ENCODE assay signal across 8 cellular contexts in the genomic region with DNA sequence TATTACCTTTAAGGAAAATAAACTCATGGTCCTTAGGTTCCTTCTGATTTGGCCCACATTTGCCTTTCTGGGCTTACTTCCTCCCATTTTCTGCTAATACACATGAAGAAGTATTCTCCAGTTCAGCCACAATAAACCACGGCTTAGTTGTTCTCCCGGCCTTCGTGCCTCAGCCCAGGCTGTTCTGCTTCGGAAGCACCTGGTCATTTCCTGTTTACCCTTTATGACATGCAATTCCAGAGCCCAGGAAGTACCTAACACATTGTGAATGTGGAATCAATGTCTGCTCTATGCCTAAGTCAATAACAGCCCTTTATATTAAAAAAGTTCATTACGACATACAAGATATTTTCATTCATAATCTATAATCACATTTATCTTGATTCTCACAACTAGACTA. TPM values are rescaled to one million over a fixed set of nuclear protein-coding genes. Genes with fewer than 3 reads are reported as not detected.
A peak's percentile ranks its signal among the peaks of the same experiment; 100 is the strongest.
DNase-seq lines count a peak whose midpoint lies in the region; ATAC-seq, FAIRE-seq and TF ChIP-seq lines count a peak whose summit lies in the region.
"Not testable (repeated sequence)": the region's sequence is repeated elsewhere in the genome, so short reads cannot be mapped to it uniquely, and the experiment has no call there.
"Had no signal": no experiment of that assay in that cellular context is flagged by ENCODE, and none has a peak within 500 bp of the region (broad histone marks: within the 10 kb centered on the region; RNA-seq: fewer than 3 reads in every experiment).

No MANE protein-coding gene starts in this region.

- H3K4me2 ChIP-seq in HepG2 (ENCODE audit: low read depth, low read length): not testable (repeated sequence)

- not testable (repeated sequence) for H3K27me3 Mint-ChIP-seq in MCF 10A (ENCODE audit: insufficient read depth, unreplicated experiment)

- not testable (repeated sequence) for TF ChIP-seq RAD21 in HepG2 (CRISPR knock-in tag; IDR thresholded peaks at IDR 0.05)

- 80% methylated on average over 5 of the region's 5 CpGs for WGBS in HepG2 (ENCODE audit: low lambda C conversion rate)

- not testable (repeated sequence) for H3K9me3 ChIP-seq in RWPE2 (ENCODE audit: severe bottlenecking)
- H3K9me3 ChIP-seq in HepG2 (ENCODE audit: low read length): peaks cover 16% of the 10 kb centered on the region

- not testable (repeated sequence) for H3K36me3 Mint-ChIP-seq in MCF 10A (ENCODE audit: insufficient read depth, unreplicated experiment)

- DNase-seq in DMS53 treated with DMSO at 0.1 percent for 48 hours (lab: John Stamatoyannopoulos, UW; ENCODE audit: unreplicated experiment) (peak; percentile 43), LNCaP clone FGC (ENCODE audit: low read depth) (peak; percentile 36), MCF 10A (ENCODE audit: unreplicated experiment) (peak; percentile 25), renal cortical epithelial cell (ENCODE audit: low read depth) (peak; percentile 67)
- DNase-seq in RWPE2 (ENCODE audit: low spot score); epithelial cell of prostate (ENCODE audit: low read depth, low spot score); HepG2 (ENCODE audit: low spot score): not testable (repeated sequence)

- H3K27ac ChIP-seq in RWPE2 (ENCODE audit: poor library complexity, severe bottlenecking) (peak overlapping the region; percentile 20), epithelial cell of prostate (peak overlapping the region; percentile 39)
- H3K27ac ChIP-seq in HepG2 (ENCODE audit: extremely low read length, insufficient read depth, low read length): not testable (repeated sequence)

- H2AFZ ChIP-seq in HepG2 (ENCODE audit: low read length): not testable (repeated sequence)

- not testable (repeated sequence) for TF ChIP-seq CTCF in LNCaP clone FGC (IDR thresholded peaks at IDR 0.05; ENCODE audit: control insufficient read depth, extremely low read depth, insufficient read depth); RWPE2 (IDR thresholded peaks at IDR 0.05; ENCODE audit: poor library complexity, severe bottlenecking); MCF 10A (IDR thresholded peaks at IDR 0.05; ENCODE audit: unreplicated experiment); HepG2 (CRISPR knock-in tag; IDR thresholded peaks at IDR 0.05)

- ATAC-seq in RWPE2 (ENCODE audit: low read depth): peak; percentile 51
- not testable (repeated sequence) for ATAC-seq in HepG2

- not testable (repeated sequence) for H3K27ac Mint-ChIP-seq in MCF 10A (ENCODE audit: low read depth, unreplicated experiment)

- H3K27me3 ChIP-seq in RWPE2 (ENCODE audit: insufficient read depth, poor library complexity, severe bottlenecking); HepG2 (ENCODE audit: control insufficient read depth in 1 of 2, insufficient read depth in 2 of 2, low read length in 2 of 2): not testable (repeated sequence)

- H4K20me1 ChIP-seq in HepG2 (ENCODE audit: insufficient read depth, low read length): not testable (repeated sequence)

- not testable (repeated sequence) for FAIRE-seq in HepG2 (lab: Jason Lieb, UNC)

- not testable (repeated sequence) for H3K36me3 ChIP-seq in RWPE2 (ENCODE audit: low read depth); HepG2 (replicated peaks in 1 of 2; ENCODE audit: control insufficient read depth in 1 of 2, insufficient read depth in 2 of 2, low read length in 2 of 2)

- CTCF ChIA-PET in MCF 10A (lab: Yijun Ruan, JAX): interaction anchor here (0.6 kb wide), 2 partner anchors 1149 to 1721 kb away, joined by 3 read pairs; no protein-coding TSS in a partner anchor
- CTCF ChIA-PET in HepG2 (lab: Yijun Ruan, JAX; ENCODE audit: low intra/inter-chr PET ratio, low total read pairs): not testable (repeated sequence)

- TF ChIP-seq EP300 in HepG2 (IDR thresholded peaks at IDR 0.05; ENCODE audit: low read depth in 2 of 2, low read length in 2 of 2); HepG2 (CRISPR knock-in tag; IDR thresholded peaks at IDR 0.05; ENCODE audit: borderline replicate concordance): not testable (repeated sequence)

- not testable (repeated sequence) for H3K4me3 ChIP-seq in LNCaP clone FGC (ENCODE audit: low read depth, low read length); RWPE2 (ENCODE audit: severe bottlenecking); HepG2 (replicated peaks in 1 of 3; ENCODE audit: insufficient read depth in 1 of 3, low read depth in 2 of 3, low read length in 3 of 3)

- H3K4me1 ChIP-seq in RWPE2 (ENCODE audit: insufficient read depth, poor library complexity, severe bottlenecking) (peaks cover 25% of the 10 kb centered on the region), HepG2 (ENCODE audit: insufficient read depth, low read length) (peaks cover 19% of the 10 kb centered on the region; the same call in 1 of the 2 replicates)

- not testable (repeated sequence) for BruUV-seq in MCF 10A (replicated peaks; lab: Mats Ljungman, UMichigan); HepG2 (replicated peaks; lab: Mats Ljungman, UMichigan)

- in situ Hi-C loops in HepG2 (cut with HindIII; ENCODE audit: extremely low pct_ligation_motif_present, low pct_unique_long_range_greater_than_20kb): not testable (repeated sequence)

- not testable (repeated sequence) for H3K79me2 ChIP-seq in HepG2 (ENCODE audit: insufficient read depth, low read length)

- not testable (repeated sequence) for H3K4me3 Mint-ChIP-seq in MCF 10A (ENCODE audit: unreplicated experiment)

- peaks cover 13% of the 10 kb centered on the region for H3K4me1 Mint-ChIP-seq in MCF 10A (ENCODE audit: insufficient read depth, unreplicated experiment)

- POLR2A ChIA-PET in MCF 10A (lab: Yijun Ruan, JAX); HepG2 (lab: Yijun Ruan, JAX): not testable (repeated sequence)

- not testable (repeated sequence) for TF ChIP-seq POLR2A in HepG2 (IDR thresholded peaks at IDR 0.05; ENCODE audit: insufficient read depth in 1 of 2, low read depth in 2 of 2, low read length in 2 of 2)

- not testable (repeated sequence) for H3K9me3 Mint-ChIP-seq in MCF 10A (ENCODE audit: unreplicated experiment)

- intact Hi-C loops in MCF 10A (cut with micrococcal nuclease); HepG2 (cut with micrococcal nuclease; ENCODE audit: unreplicated experiment): not testable (repeated sequence)

- H3K9ac ChIP-seq in HepG2 (ENCODE audit: insufficient read depth, low read depth, low read length): not testable (repeated sequence)

RNA-seq across cellular contexts. Expression of a gene that starts 3.9 kb away (rescaled TPM):
- 1.8 and 2.5 TPM in 2 replicates for total RNA-seq in MCF 10A (2022)
- total RNA-seq in HepG2 (2016; rRNA removed; fragmentation: Illumina TruSeq; extraction: Trizol): not detected in 2 replicates
- not detected in 2 replicates for total RNA-seq in HepG2 (2016; cell fraction: cytosol; rRNA removed; fragmentation: Illumina TruSeq; extraction: Trizol; ENCODE audit: low read depth)
- not detected in 2 replicates for total RNA-seq in HepG2 (2016; cell fraction: insoluble cytoplasmic fraction; rRNA removed; fragmentation: Illumina TruSeq; extraction: Trizol)
- 0.28 TPM in 1 of 2 replicates, not detected in the other for total RNA-seq in HepG2 (2016; cell fraction: membrane; rRNA removed; fragmentation: Illumina TruSeq; extraction: Trizol)
- total RNA-seq in HepG2 (2016; cell fraction: nucleus; rRNA removed; fragmentation: Illumina TruSeq; extraction: Trizol): not detected in 2 replicates
- polyA plus RNA-seq in HepG2 (2011; rRNA removed): 0.08 and 0.22 TPM in 2 replicates
- polyA plus RNA-seq in HepG2 (2011; cell fraction: cytosol; rRNA removed): 0.06 and 0.07 TPM in 2 replicates
- 0.45 and 0.50 TPM in 2 replicates for polyA plus RNA-seq in HepG2 (2011; cell fraction: nucleus; rRNA removed)
- 0.28 TPM in 1 of 2 replicates, not detected in the other for polyA plus RNA-seq in HepG2 (2012)
- not detected in 2 replicates for polyA plus RNA-seq in HepG2 (2016; cell fraction: cytosol; fragmentation: Illumina TruSeq; extraction: Trizol; ENCODE audit: low read depth)
- not detected in 2 replicates for polyA plus RNA-seq in HepG2 (2016; cell fraction: insoluble cytoplasmic fraction; fragmentation: Illumina TruSeq; extraction: Trizol; ENCODE audit: low read depth)
- 0.19 TPM in 1 of 2 replicates, not detected in the other for polyA plus RNA-seq in HepG2 (2016; cell fraction: membrane; fragmentation: Illumina TruSeq; extraction: Trizol; ENCODE audit: low read depth)
- not detected in 2 replicates for polyA plus RNA-seq in HepG2 (2016; cell fraction: nucleus; fragmentation: Illumina TruSeq; extraction: Trizol; ENCODE audit: insufficient read depth, low read depth)
- polyA minus RNA-seq in HepG2 (2011; rRNA and poly(A)+ RNA removed; ENCODE audit: low replicate concordance): 0.49 TPM in 1 of 2 replicates, not detected in the other
- polyA minus RNA-seq in HepG2 (2011; cell fraction: cytosol; rRNA and poly(A)+ RNA removed): not detected in 2 replicates
- polyA minus RNA-seq in HepG2 (2011; cell fraction: nucleus; rRNA and poly(A)+ RNA removed): 0.25 and 0.64 TPM in 2 replicates
- total RNA-seq in renal cortical epithelial cell: 14.9 and 26.4 TPM in 2 replicates
- polyA plus RNA-seq: CD14-positive monocyte had no signal

RNA-seq across cellular contexts. Expression of a gene that starts 11.3 kb away (rescaled TPM):
- 36.5 and 45.6 TPM in 2 replicates for total RNA-seq in MCF 10A (2022)
- total RNA-seq in HepG2 (2016; rRNA removed; fragmentation: Illumina TruSeq; extraction: Trizol): 16.5 and 22.7 TPM in 2 replicates
- 2.7 and 2.8 TPM in 2 replicates for total RNA-seq in HepG2 (2016; cell fraction: cytosol; rRNA removed; fragmentation: Illumina TruSeq; extraction: Trizol; ENCODE audit: low read depth)
- 14.9 and 22.8 TPM in 2 replicates for total RNA-seq in HepG2 (2016; cell fraction: insoluble cytoplasmic fraction; rRNA removed; fragmentation: Illumina TruSeq; extraction: Trizol)
- 6.9 and 9.3 TPM in 2 replicates for total RNA-seq in HepG2 (2016; cell fraction: membrane; rRNA removed; fragmentation: Illumina TruSeq; extraction: Trizol)
- total RNA-seq in HepG2 (2016; cell fraction: nucleus; rRNA removed; fragmentation: Illumina TruSeq; extraction: Trizol): 10.7 and 11.6 TPM in 2 replicates
- 14.6 and 15.5 TPM in 2 replicates for polyA plus RNA-seq in HepG2 (2011; rRNA removed)
- 8.2 and 13.8 TPM in 2 replicates for polyA plus RNA-seq in HepG2 (2011; cell fraction: cytosol; rRNA removed)
- polyA plus RNA-seq in HepG2 (2011; cell fraction: nucleus; rRNA removed): 7.2 and 8.7 TPM in 2 replicates
- polyA plus RNA-seq in HepG2 (2012): 12.1 and 13.0 TPM in 2 replicates
- polyA plus RNA-seq in HepG2 (2016; cell fraction: cytosol; fragmentation: Illumina TruSeq; extraction: Trizol; ENCODE audit: low read depth): 0.78 and 0.82 TPM in 2 replicates
- 15.3 and 18.4 TPM in 2 replicates for polyA plus RNA-seq in HepG2 (2016; cell fraction: insoluble cytoplasmic fraction; fragmentation: Illumina TruSeq; extraction: Trizol; ENCODE audit: low read depth)
- polyA plus RNA-seq in HepG2 (2016; cell fraction: membrane; fragmentation: Illumina TruSeq; extraction: Trizol; ENCODE audit: low read depth): 3.0 and 3.3 TPM in 2 replicates
- polyA plus RNA-seq in HepG2 (2016; cell fraction: nucleus; fragmentation: Illumina TruSeq; extraction: Trizol; ENCODE audit: insufficient read depth, low read depth): 10.3 and 10.6 TPM in 2 replicates
- 11.1 and 34.9 TPM in 2 replicates for polyA minus RNA-seq in HepG2 (2011; rRNA and poly(A)+ RNA removed; ENCODE audit: low replicate concordance)
- 14.5 and 18.1 TPM in 2 replicates for polyA minus RNA-seq in HepG2 (2011; cell fraction: cytosol; rRNA and poly(A)+ RNA removed)
- polyA minus RNA-seq in HepG2 (2011; cell fraction: nucleus; rRNA and poly(A)+ RNA removed): 20.6 and 22.1 TPM in 2 replicates
- total RNA-seq in renal cortical epithelial cell: 66.1 and 68.1 TPM in 2 replicates
